13 cellular contexts compared by ENCODE assay signal in genomic region chr16:66502020-66502913, GRCh38. TPM values are rescaled to one million over a fixed set of nuclear protein-coding genes. Genes with fewer than 3 reads are reported as not detected.
DNase-seq lines count a peak whose midpoint lies in the region; ATAC-seq, FAIRE-seq and TF ChIP-seq lines count a peak whose summit lies in the region.
"Had no signal": no experiment of that assay in that cellular context is flagged by ENCODE, and none has a peak within 500 bp of the region (broad histone marks: within the 10 kb centered on the region; RNA-seq: fewer than 3 reads in every experiment).

No MANE protein-coding gene starts in this region.

- TF ChIP-seq CTCF in cardiac fibroblast (IDR thresholded peaks at IDR 0.05; ENCODE audit: low read depth, low read length) (no peak), thyroid gland (IDR thresholded peaks at IDR 0.05) (no peak)

- H3K36me3 ChIP-seq in thyroid gland, result no peaks in the 10 kb centered on the region
- H3K36me3 ChIP-seq: cardiac muscle cell had no signal

- peak overlapping the region; percentile 31 to 56 (median 55) for H3K27ac ChIP-seq in thyroid gland
- H3K27ac ChIP-seq: cardiac muscle cell had no signal

- no peak for ATAC-seq in HG03097 (IDR thresholded peaks at IDR 0.05; ENCODE audit: low FRiP score, unreplicated experiment)
- ATAC-seq: natural killer cell treated with Interleukin-12 subunit alpha and Interleukin-12 subunit beta and Interleukin-15 and Interleukin-18, amount 100 ng/mL, for 72 hours had no signal

- intact Hi-C loops in thyroid gland (cut with DNase I), result no loop called here

- H3K27me3 ChIP-seq in thyroid gland, result no peaks in the 10 kb centered on the region
- H3K27me3 ChIP-seq: cardiac muscle cell had no signal

- WGBS in thyroid gland, 2 donors, result 76 to 78% methylated on average over 12 of the region's 12 CpGs

- no peak for TF ChIP-seq POLR2A in thyroid gland (IDR thresholded peaks at IDR 0.05)
- TF ChIP-seq POLR2A in GM12892 (IDR thresholded peaks at IDR 0.05; ENCODE audit: low read depth, low read length), result no peak

- no peaks in the 10 kb centered on the region for H3K9me3 ChIP-seq in thyroid gland

- DNase-seq in HCEC 1CT, result peak; percentile 28
- DNase-seq in cardiac fibroblast (ENCODE audit: low read depth in 2 of 2), result peak; percentile 59 to 72
- peak; percentile 48 for DNase-seq in kidney tubule cell (ENCODE audit: low spot score)
- peak; percentile 64 to 71 for DNase-seq in thyroid gland
- no peak for DNase-seq in CD1c-positive myeloid dendritic cell (ENCODE audit: extremely low spot score)
- DNase-seq in foreskin melanocyte, result no peak
- no peak for DNase-seq in GM12892 (ENCODE audit: insufficient read length)
- DNase-seq: DMS53; stimulated activated CD4-positive, alpha-beta T cell treated with anti-CD3 and anti-CD28 coated beads, Interleukin-2, amount 100 ng/mL, for 48 hours had no signal

- no peak for FAIRE-seq in GM12892 (lab: Jason Lieb, UNC)
- FAIRE-seq: H54 had no signal

- peaks cover 11 to 23% of the 10 kb centered on the region in 2 donors for H3K4me1 ChIP-seq in thyroid gland

- no peak overlapping the region for H3K4me3 ChIP-seq in cardiac fibroblast (replicated peaks in 1 of 2; ENCODE audit: low read depth in 2 of 2, low read length in 2 of 2)
- H3K4me3 ChIP-seq in thyroid gland (replicated peaks in 1 of 3), result no peak overlapping the region
- H3K4me3 ChIP-seq: cardiac muscle cell had no signal

RNA-seq across cellular contexts. Expression of gene TK2, which starts 47.7 kb away (rescaled TPM):
- 10 to 100 TPM; 31.6 to 55.5 (median 46.6) TPM for total RNA-seq in thyroid gland
- polyA plus RNA-seq in GM12892 (2012; ENCODE audit: missing spikeins), result 4.1 TPM

RNA-seq across cellular contexts. Expression of gene CKLF, which starts 50.1 kb away (rescaled TPM):
- 10 to 100 TPM; 22.1 to 79.4 (median 49.9) TPM for total RNA-seq in thyroid gland
- 81.1 TPM for polyA plus RNA-seq in GM12892 (2012; ENCODE audit: missing spikeins)

Comparison
In these comparisons a context has a peak if more than half of its experiments do, and no peak if none do; other contexts are left out.
1. DNase-seq: peak in HCEC 1CT (single experiment), cardiac fibroblast (2 of 2), kidney tubule cell (single experiment) and thyroid gland (2 of 2); none in CD1c-positive myeloid dendritic cell (single experiment), foreskin melanocyte (single experiment) and GM12892 (single experiment).